In the genomic region with DNA sequence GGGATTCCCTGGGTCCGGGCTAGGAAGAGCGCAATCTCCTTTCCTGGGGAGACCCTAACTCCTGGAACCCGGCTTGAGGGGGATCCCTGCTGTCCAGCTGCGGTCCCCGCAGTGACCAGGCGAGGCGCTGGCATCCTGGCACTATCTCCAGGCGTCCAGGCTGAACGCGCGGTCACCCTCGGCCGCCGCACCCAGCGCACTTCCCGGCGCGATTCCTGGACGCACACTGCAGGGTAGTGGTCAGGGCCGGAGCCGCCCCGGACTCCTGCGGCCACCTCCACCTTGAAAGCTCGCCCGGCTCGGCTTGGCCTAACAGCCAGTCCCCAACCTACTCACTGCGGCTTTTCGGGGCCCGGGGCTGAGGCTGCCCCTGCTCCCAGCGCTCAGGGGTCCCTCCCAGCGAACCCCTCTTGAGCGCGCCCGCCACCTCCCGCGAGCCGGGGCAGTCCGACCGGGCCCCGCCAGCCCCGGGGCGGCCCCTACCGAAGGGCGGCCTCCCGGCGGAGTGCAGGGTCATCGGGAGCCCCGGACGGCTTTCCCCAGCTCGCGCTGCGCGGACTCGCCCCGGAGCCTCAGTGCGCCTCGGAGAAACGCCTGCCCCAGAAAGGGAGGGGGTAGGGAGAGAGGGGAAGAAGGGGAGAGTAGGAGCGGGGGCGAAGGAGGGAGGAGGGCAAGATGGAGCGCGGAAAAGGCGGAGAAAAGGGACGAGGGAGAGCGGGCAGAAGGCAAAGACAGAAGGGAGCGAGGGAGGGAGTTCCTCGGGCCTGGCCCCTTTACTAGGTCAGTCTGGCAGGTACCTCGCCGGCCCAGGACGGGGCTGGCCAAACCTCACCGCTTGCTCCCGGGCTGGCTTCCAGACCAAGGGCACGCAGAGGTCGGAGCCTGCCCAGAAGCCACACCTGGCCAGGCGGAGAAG, we compare ENCODE assay signal across 8 cellular contexts. TPM values are rescaled to one million over a fixed set of nuclear protein-coding genes. Genes with fewer than 3 reads are reported as not detected.
DNase-seq lines count a peak whose midpoint lies in the region; ATAC-seq, FAIRE-seq and TF ChIP-seq lines count a peak whose summit lies in the region.

No MANE protein-coding gene starts in this region.

- TF ChIP-seq POLR2A in GM12892 (IDR thresholded peaks at IDR 0.05; ENCODE audit: low read depth, low read length) (no peak), gastroesophageal sphincter (IDR thresholded peaks at IDR 0.05) (peak in 1 of 2 donors; percentile 24)

- peak overlapping the region; percentile 88 for H2AFZ ChIP-seq in neuron (ENCODE audit: low read depth, low read length)

- peak overlapping the region; percentile 77 to 93 (median 87) for H3K27ac ChIP-seq in gastroesophageal sphincter

- ATAC-seq in HG02763 (IDR thresholded peaks at IDR 0.05; ENCODE audit: unreplicated experiment) (peak; percentile 52), gastroesophageal sphincter (peak; percentile 83), HG03135 (IDR thresholded peaks at IDR 0.05; ENCODE audit: unreplicated experiment) (no peak)

- FAIRE-seq in GM12892 (lab: Jason Lieb, UNC), result peak; percentile 94

- H3K4me1 ChIP-seq in gastroesophageal sphincter (peaks cover 0 to 58% (median 15%) of the 10 kb centered on the region in 3 donors), neuron (ENCODE audit: insufficient read depth, low read length) (peaks cover 5% of the 10 kb centered on the region)

- no peaks in the 10 kb centered on the region for H3K36me3 ChIP-seq in gastroesophageal sphincter
- no peaks in the 10 kb centered on the region for H3K36me3 ChIP-seq in neuron (ENCODE audit: insufficient read depth, low read length)

- H3K4me3 ChIP-seq in gastroesophageal sphincter, result peak overlapping the region; percentile 80 to 91
- H3K4me3 ChIP-seq in neuron (ENCODE audit: low read length), result peak overlapping the region; percentile 31

- peak; percentile 41 to 74 (median 70) for TF ChIP-seq CTCF in gastroesophageal sphincter (IDR thresholded peaks at IDR 0.05)

- no peak for TF ChIP-seq EP300 in gastroesophageal sphincter (IDR thresholded peaks at IDR 0.05)

- H3K27me3 ChIP-seq in gastroesophageal sphincter (no peaks in the 10 kb centered on the region), neuron (ENCODE audit: insufficient read depth, low read length) (peaks cover 46% of the 10 kb centered on the region)

- H3K9me3 ChIP-seq in gastroesophageal sphincter (no peaks in the 10 kb centered on the region), neuron (ENCODE audit: low read length) (no peaks in the 10 kb centered on the region)

- 0 to 3% methylated on average over 1 to 16 of the region's 75 CpGs for WGBS in gastroesophageal sphincter (ENCODE audit: low coverage in 1 of 2), 2 donors

- DNase-seq in GM12892 (ENCODE audit: insufficient read length), result peak; percentile 55
- DNase-seq in SW480 (ENCODE audit: low spot score), result peak; percentile 61
- no peak for DNase-seq in middle frontal gyrus (ENCODE audit: extremely low spot score, low spot score)
- no peak for DNase-seq in mucosa of gallbladder (ENCODE audit: low spot score)

RNA-seq across cellular contexts. Expression of a gene that starts 1.0 kb away (rescaled TPM):
- 0.93 TPM for polyA plus RNA-seq in GM12892 (2012; ENCODE audit: missing spikeins)
- 1 to 10 TPM; 1.5 to 3.8 (median 2.2) TPM for total RNA-seq in gastroesophageal sphincter
- 14.0 TPM for total RNA-seq in mucosa of gallbladder

RNA-seq across cellular contexts. Expression of a gene that starts 53.8 kb away (rescaled TPM):
- not detected for polyA plus RNA-seq in GM12892 (2012; ENCODE audit: missing spikeins)
- total RNA-seq in gastroesophageal sphincter (under 1 TPM in 2 of 4 donors, not detected in 2; 0.59 to 0.81 TPM), mucosa of gallbladder (5.0 TPM)

Comparison
In these comparisons a context has a peak if more than half of its experiments do, and no peak if none do; other contexts are left out.
1. DNase-seq: peak in GM12892 (single experiment) and SW480 (single experiment); none in middle frontal gyrus (single experiment) and mucosa of gallbladder (single experiment).